ENCODE assay signal across 27 cellular contexts in the genomic region with DNA sequence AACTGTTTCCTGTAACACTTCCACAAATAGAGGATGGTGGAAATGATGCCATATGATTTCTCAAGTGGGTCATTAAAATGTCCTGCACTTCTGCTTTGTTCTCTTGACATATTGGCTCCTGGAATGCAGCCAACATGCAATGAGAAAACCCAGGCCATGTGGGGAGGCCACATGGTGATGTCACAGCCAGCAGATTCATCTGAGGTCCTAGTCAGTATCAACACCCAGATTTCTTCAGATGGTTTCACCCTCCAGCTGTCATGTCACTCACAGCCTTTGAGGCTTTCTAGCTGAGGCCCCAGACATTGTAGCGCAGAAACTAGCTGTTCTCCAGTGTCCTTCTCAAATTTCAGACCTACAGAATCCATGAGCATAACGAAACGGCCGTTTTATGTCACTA.
DNase-seq lines count a peak whose midpoint lies in the region; ATAC-seq and TF ChIP-seq lines count a peak whose summit lies in the region.
"Had no signal": no experiment of that assay in that cellular context is flagged by ENCODE, and none has a peak within 500 bp of the region (broad histone marks: within the 10 kb centered on the region; RNA-seq: fewer than 3 reads in every experiment).

No MANE protein-coding gene starts in this region.

- DNase-seq in NCI-H524 (lab: John Stamatoyannopoulos, UW), result peak; percentile 14 to 27
- no peak for DNase-seq in NCI-H524 treated with DMSO at 0.1 percent for 48 hours (lab: John Stamatoyannopoulos, UW)
- peak; percentile 84 for DNase-seq in NCI-H1092 (lab: John Stamatoyannopoulos, UW)
- peak; percentile 7 for DNase-seq in OCI-M1 (lab: John Stamatoyannopoulos, UW)
- peak; percentile 34 for DNase-seq in pons (ENCODE audit: low spot score)
- no peak for DNase-seq in glutamatergic neuron
- no peak for DNase-seq in H7
- DNase-seq: activated CD8-positive, alpha-beta memory T cell treated with anti-CD3 and anti-CD28 coated beads, Interleukin-2, amount 10 ng/mL, durations not matched to agents 7 days and 5 days; activated naive CD4-positive, alpha-beta T cell treated with Interleukin-2 at 50 U/mL for 16 hours; activated T-cell treated with anti-CD3 and anti-CD28 coated beads, Interleukin-2, amount 50 U/mL, for 48 hours; CD8-positive, alpha-beta T cell; cerebellar nuclear complex; DMS79 treated with DMSO at 0.1 percent for 48 hours; GM23248; IMR-90; NCI-H146; NCI-H774; PC-3; sigmoid colon; stimulated activated naive B cell treated with anti-CD40 and anti-IgM and Interleukin-4, amounts not matched to agents 10 μg/mL and 1 μg/mL and 100 μg/mL, for 72 hours; upper lobe of left lung had no signal

- H3K27me3 ChIP-seq in H7 (ENCODE audit: control insufficient read depth, insufficient read depth, low read length), result no peaks in the 10 kb centered on the region
- H3K27me3 ChIP-seq: neural progenitor cell, upper lobe of left lung had no signal

- no peaks in the 10 kb centered on the region for H3K27me3 Mint-ChIP-seq in glutamatergic neuron (ENCODE audit: unreplicated experiment)
- H3K27me3 Mint-ChIP-seq: activated CD8-positive, alpha-beta memory T cell treated with anti-CD3 and anti-CD28 coated beads, Interleukin-2, amount 10 ng/mL, durations not matched to agents 7 days and 5 days; B cell; brain; stimulated activated naive B cell treated with anti-CD40 and anti-IgM and Interleukin-4, amounts not matched to agents 10 μg/mL and 1 μg/mL and 100 μg/mL, for 72 hours had no signal

- no peak overlapping the region for H3K4me3 ChIP-seq in H7 (ENCODE audit: insufficient read depth, low read depth, low read length)
- H3K4me3 ChIP-seq: GM23248, neural progenitor cell, prostate gland, sigmoid colon, upper lobe of left lung had no signal

- no peaks in the 10 kb centered on the region for H3K4me1 Mint-ChIP-seq in glutamatergic neuron (ENCODE audit: low read depth, unreplicated experiment)
- H3K4me1 Mint-ChIP-seq: activated CD8-positive, alpha-beta memory T cell treated with anti-CD3 and anti-CD28 coated beads, Interleukin-2, amount 10 ng/mL, durations not matched to agents 7 days and 5 days; B cell; brain; neural progenitor cell; stimulated activated naive B cell treated with anti-CD40 and anti-IgM and Interleukin-4, amounts not matched to agents 10 μg/mL and 1 μg/mL and 100 μg/mL, for 72 hours; WTC11 had no signal

- no peak for TF ChIP-seq CTCF in glutamatergic neuron (IDR thresholded peaks at IDR 0.05; ENCODE audit: partially characterized antibody, unreplicated experiment)

- H3K36me3 Mint-ChIP-seq in glutamatergic neuron (ENCODE audit: unreplicated experiment), result peaks cover 3% of the 10 kb centered on the region
- H3K36me3 Mint-ChIP-seq: activated CD8-positive, alpha-beta memory T cell treated with anti-CD3 and anti-CD28 coated beads, Interleukin-2, amount 10 ng/mL, durations not matched to agents 7 days and 5 days; brain; CD8-positive, alpha-beta T cell had no signal

- H3K27ac Mint-ChIP-seq in glutamatergic neuron (ENCODE audit: unreplicated experiment), result no peak overlapping the region
- H3K27ac Mint-ChIP-seq: activated CD8-positive, alpha-beta memory T cell treated with anti-CD3 and anti-CD28 coated beads, Interleukin-2, amount 10 ng/mL, durations not matched to agents 7 days and 5 days; B cell; brain; CD8-positive, alpha-beta T cell; neural progenitor cell; stimulated activated naive B cell treated with anti-CD40 and anti-IgM and Interleukin-4, amounts not matched to agents 10 μg/mL and 1 μg/mL and 100 μg/mL, for 72 hours; WTC11 had no signal

- no peak overlapping the region for H3K4me3 Mint-ChIP-seq in glutamatergic neuron (ENCODE audit: unreplicated experiment)
- H3K4me3 Mint-ChIP-seq: activated CD8-positive, alpha-beta memory T cell treated with anti-CD3 and anti-CD28 coated beads, Interleukin-2, amount 10 ng/mL, durations not matched to agents 7 days and 5 days; B cell; brain; CD8-positive, alpha-beta T cell; neural progenitor cell; stimulated activated naive B cell treated with anti-CD40 and anti-IgM and Interleukin-4, amounts not matched to agents 10 μg/mL and 1 μg/mL and 100 μg/mL, for 72 hours; WTC11 had no signal

- no peaks in the 10 kb centered on the region for H3K36me3 ChIP-seq in H7 (replicated peaks; ENCODE audit: control insufficient read depth, insufficient read depth, low read length)
- H3K36me3 ChIP-seq: neural progenitor cell, prostate gland, sigmoid colon, upper lobe of left lung had no signal

- peaks cover 14% of the 10 kb centered on the region for H3K9me3 Mint-ChIP-seq in glutamatergic neuron (ENCODE audit: unreplicated experiment)

- no peak for ATAC-seq in GM19455 (IDR thresholded peaks at IDR 0.05; ENCODE audit: unreplicated experiment)
- ATAC-seq: activated CD8-positive, alpha-beta memory T cell treated with anti-CD3 and anti-CD28 coated beads, Interleukin-2, amount 10 ng/mL, durations not matched to agents 7 days and 5 days; CD8-positive, alpha-beta T cell; PC-3; stimulated activated naive B cell treated with anti-CD40 and anti-IgM and Interleukin-4, amounts not matched to agents 10 μg/mL and 1 μg/mL and 100 μg/mL, for 72 hours; WTC11 had no signal

Comparison
In these comparisons a context has a peak if more than half of its experiments do, and no peak if none do; other contexts are left out.
1. DNase-seq: peak in NCI-H524 (2 of 2), NCI-H1092 (single experiment), OCI-M1 (single experiment) and pons (single experiment); none in NCI-H524 treated with DMSO at 0.1 percent for 48 hours (single experiment), glutamatergic neuron (single experiment) and H7 (single experiment).